8 cellular contexts compared by ENCODE assay signal in genomic region chr4:177339794-177340374, GRCh38. TPM values are rescaled to one million over a fixed set of nuclear protein-coding genes. Genes with fewer than 3 reads are reported as not detected.
A peak's percentile ranks its signal among the peaks of the same experiment; 100 is the strongest.
DNase-seq lines count a peak whose midpoint lies in the region; ATAC-seq, FAIRE-seq and TF ChIP-seq lines count a peak whose summit lies in the region.

No MANE protein-coding gene starts in this region.

- H3K9me3 Mint-ChIP-seq in endodermal cell (no peaks in the 10 kb centered on the region), natural killer cell (no peaks in the 10 kb centered on the region)

- H3K27me3 Mint-ChIP-seq in endodermal cell (ENCODE audit: insufficient read depth) (no peaks in the 10 kb centered on the region), natural killer cell (ENCODE audit: low read depth in 2 of 2) (no peaks in the 10 kb centered on the region)

- ATAC-seq in GM19351 (IDR thresholded peaks at IDR 0.05; ENCODE audit: unreplicated experiment) (peak; percentile 99), HG03175 (IDR thresholded peaks at IDR 0.05; ENCODE audit: unreplicated experiment) (peak; percentile 99), natural killer cell (peak; percentile 77 to 97 (median 90))

- H3K9me3 ChIP-seq in endodermal cell (ENCODE audit: control insufficient read depth, low read length): no peaks in the 10 kb centered on the region

- peak; percentile 58 for DNase-seq in ELR (ENCODE audit: low read depth)
- peak; percentile 7 for DNase-seq in RCC 7860 (ENCODE audit: low spot score)
- no peak for DNase-seq in endodermal cell
- no peak for DNase-seq in natural killer cell
- no peak for DNase-seq in T-helper 9 cell
- no peak for DNase-seq in NCI-H2196 treated with DMSO at 0.1 percent for 48 hours (lab: John Stamatoyannopoulos, UW; ENCODE audit: unreplicated experiment)

- no peaks in the 10 kb centered on the region for H3K4me1 ChIP-seq in endodermal cell (ENCODE audit: control insufficient read depth, insufficient read depth, low read length)

- no peak overlapping the region for H3K9ac ChIP-seq in endodermal cell (ENCODE audit: extremely low read depth, low read length, poor library complexity, severe bottlenecking)

- intact Hi-C loops in natural killer cell (cut with micrococcal nuclease): loop anchor here (1.0 kb wide), 1 partner anchor 90 kb away; no protein-coding TSS in a partner anchor

- H3K4me3 Mint-ChIP-seq in endodermal cell: no peak overlapping the region
- no peak overlapping the region for H3K4me3 Mint-ChIP-seq in natural killer cell

- no peak overlapping the region for H3K4me3 ChIP-seq in endodermal cell (ENCODE audit: low read length)

- peaks cover 2% of the 10 kb centered on the region for H3K36me3 ChIP-seq in endodermal cell (ENCODE audit: control insufficient read depth, insufficient read depth, low read length)

- no peak for FAIRE-seq in RCC 7860 (lab: Jason Lieb, UNC)

- H3K36me3 Mint-ChIP-seq in endodermal cell (ENCODE audit: low read depth): peaks cover 9% of the 10 kb centered on the region
- H3K36me3 Mint-ChIP-seq in natural killer cell: no peaks in the 10 kb centered on the region

- no peak overlapping the region for H3K27ac Mint-ChIP-seq in endodermal cell
- no peak overlapping the region for H3K27ac Mint-ChIP-seq in natural killer cell

- H3K4me1 Mint-ChIP-seq in endodermal cell (no peaks in the 10 kb centered on the region), natural killer cell (peaks cover 5 to 10% of the 10 kb centered on the region in 2 donors)

- WGBS in endodermal cell (ENCODE audit: insufficient coverage in 1 of 2, insufficient read length in 1 of 2), 2 experiments: 84% methylated on average over 1 of the region's 2 CpGs; no CpG with 5 or more reads in 1 of the 2 experiments

- no peak overlapping the region for H3K27ac ChIP-seq in endodermal cell (ENCODE audit: low read depth, low read length)

- TF ChIP-seq CTCF in endodermal cell (conservative IDR thresholded peaks at IDR 0.05): peak; percentile 79
- peak; percentile 68 for TF ChIP-seq CTCF in natural killer cell (IDR thresholded peaks at IDR 0.05)

- no peaks in the 10 kb centered on the region for H3K27me3 ChIP-seq in endodermal cell (ENCODE audit: control insufficient read depth, insufficient read depth, low read length, poor library complexity, severe bottlenecking)

RNA-seq across cellular contexts. Expression of gene NEIL3, which starts 30.2 kb away (rescaled TPM):
- total RNA-seq in endodermal cell: 10 to 100 TPM in 1 of 2 donors, 1 to 10 TPM in 1; 9.1 to 15.1 TPM
- 9.6 TPM for polyA plus RNA-seq in endodermal cell (2013, experiment 1 of 2)
- 10.4 TPM for polyA plus RNA-seq in endodermal cell (2013, experiment 2 of 2)
- 1 to 10 TPM in 2 of 3 donors, under 1 TPM in 1; 0.45 to 1.9 (median 1.2) TPM for total RNA-seq in natural killer cell

Comparison
In these comparisons a context has a peak if more than half of its experiments do, and no peak if none do; other contexts are left out.
1. DNase-seq: peak in ELR (single experiment) and RCC 7860 (single experiment); none in endodermal cell (single experiment), natural killer cell (single experiment), T-helper 9 cell (single experiment) and NCI-H2196 treated with DMSO at 0.1 percent for 48 hours (single experiment).
2. Peak in every context shown above with its lines, with median percentiles within 50 percentile points of each other: ATAC-seq.